16 cellular contexts compared by ENCODE assay signal in the genomic region with DNA sequence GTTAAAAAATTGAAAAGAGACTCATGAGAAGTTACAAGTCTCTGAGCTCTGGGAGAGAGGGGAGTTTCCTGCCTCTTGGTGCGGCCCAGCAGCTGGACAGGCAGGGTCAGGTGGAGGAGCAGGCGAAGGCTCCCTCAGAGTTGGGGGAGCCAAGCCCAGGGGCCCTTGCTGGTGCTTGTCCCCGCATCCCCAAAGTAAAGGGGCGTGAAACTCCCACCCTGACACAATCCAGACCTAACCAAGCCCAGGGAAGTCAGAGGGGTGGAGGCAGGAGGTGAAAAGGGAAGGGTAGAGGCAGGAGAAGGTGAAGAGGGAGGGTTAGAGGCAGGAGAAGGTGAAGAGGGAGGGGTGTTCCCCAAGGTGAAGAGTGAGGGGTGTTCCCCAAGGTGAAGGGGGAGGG.
DNase-seq lines count a peak whose midpoint lies in the region; ATAC-seq and TF ChIP-seq lines count a peak whose summit lies in the region.
"Had no signal": no experiment of that assay in that cellular context is flagged by ENCODE, and none has a peak within 500 bp of the region (broad histone marks: within the 10 kb centered on the region; RNA-seq: fewer than 3 reads in every experiment).

No MANE protein-coding gene starts in this region.

- H3K36me3 ChIP-seq in vagina, result no peaks in the 10 kb centered on the region

- TF ChIP-seq CTCF in coronary artery (IDR thresholded peaks at IDR 0.05), result no peak
- TF ChIP-seq CTCF in osteocyte (IDR thresholded peaks at IDR 0.05), result no peak
- no peak for TF ChIP-seq CTCF in vagina (IDR thresholded peaks at IDR 0.05)
- no peak for TF ChIP-seq CTCF in GM10266 (IDR thresholded peaks at IDR 0.05; ENCODE audit: control insufficient read depth, insufficient read depth, low read depth, missing control alignments)

- ATAC-seq in left lobe of liver, result no peak
- no peak for ATAC-seq in stimulated activated memory B cell treated with anti-CD40 and anti-IgM and Interleukin-4, amounts not matched to agents 10 μg/mL and 1 μg/mL and 100 μg/mL, for 72 hours
- ATAC-seq: CD8-positive, alpha-beta T cell; GM12878 had no signal

- no peaks in the 10 kb centered on the region for H3K36me3 Mint-ChIP-seq in osteocyte (ENCODE audit: unreplicated experiment)
- H3K36me3 Mint-ChIP-seq in stimulated activated memory B cell treated with anti-CD40 and anti-IgM and Interleukin-4, amounts not matched to agents 10 μg/mL and 1 μg/mL and 100 μg/mL, for 72 hours, result no peaks in the 10 kb centered on the region
- H3K36me3 Mint-ChIP-seq: CD4-positive, CD25-positive, alpha-beta regulatory T cell; CD8-positive, alpha-beta T cell had no signal

- H3K4me3 ChIP-seq in coronary artery, result no peak overlapping the region
- no peak overlapping the region for H3K4me3 ChIP-seq in vagina
- H3K4me3 ChIP-seq: GM12878 had no signal

- no peaks in the 10 kb centered on the region for H3K27me3 ChIP-seq in vagina

- H3K4me1 ChIP-seq in vagina, result no peaks in the 10 kb centered on the region
- H3K4me1 ChIP-seq: Caco-2 had no signal

- no peaks in the 10 kb centered on the region for H3K27me3 Mint-ChIP-seq in osteocyte (ENCODE audit: unreplicated experiment)
- no peaks in the 10 kb centered on the region for H3K27me3 Mint-ChIP-seq in stimulated activated memory B cell treated with anti-CD40 and anti-IgM and Interleukin-4, amounts not matched to agents 10 μg/mL and 1 μg/mL and 100 μg/mL, for 72 hours
- H3K27me3 Mint-ChIP-seq: CD4-positive, CD25-positive, alpha-beta regulatory T cell had no signal

- H3K27ac ChIP-seq in coronary artery (no peak overlapping the region), vagina (no peak overlapping the region)

- H3K9me3 ChIP-seq in vagina, result no peaks in the 10 kb centered on the region
- H3K9me3 ChIP-seq: Caco-2 had no signal

- H3K4me3 Mint-ChIP-seq in osteocyte (ENCODE audit: unreplicated experiment), result no peak overlapping the region
- H3K4me3 Mint-ChIP-seq in stimulated activated memory B cell treated with anti-CD40 and anti-IgM and Interleukin-4, amounts not matched to agents 10 μg/mL and 1 μg/mL and 100 μg/mL, for 72 hours, result no peak overlapping the region
- H3K4me3 Mint-ChIP-seq: CD4-positive, CD25-positive, alpha-beta regulatory T cell; CD8-positive, alpha-beta T cell had no signal

- H3K4me1 Mint-ChIP-seq in osteocyte (ENCODE audit: unreplicated experiment), result no peaks in the 10 kb centered on the region
- no peaks in the 10 kb centered on the region for H3K4me1 Mint-ChIP-seq in stimulated activated memory B cell treated with anti-CD40 and anti-IgM and Interleukin-4, amounts not matched to agents 10 μg/mL and 1 μg/mL and 100 μg/mL, for 72 hours
- H3K4me1 Mint-ChIP-seq: CD4-positive, CD25-positive, alpha-beta regulatory T cell had no signal

- TF ChIP-seq POLR2A in vagina (IDR thresholded peaks at IDR 0.05), result no peak

- no peak overlapping the region for H3K27ac Mint-ChIP-seq in osteocyte (ENCODE audit: unreplicated experiment)
- H3K27ac Mint-ChIP-seq in stimulated activated memory B cell treated with anti-CD40 and anti-IgM and Interleukin-4, amounts not matched to agents 10 μg/mL and 1 μg/mL and 100 μg/mL, for 72 hours, result no peak overlapping the region
- H3K27ac Mint-ChIP-seq: CD4-positive, CD25-positive, alpha-beta regulatory T cell; CD8-positive, alpha-beta T cell had no signal

- intact Hi-C loops in vagina (cut with DNase I), result no loop called here

- peaks cover 37% of the 10 kb centered on the region for H3K9me3 Mint-ChIP-seq in osteocyte (ENCODE audit: unreplicated experiment)
- H3K9me3 Mint-ChIP-seq in stimulated activated memory B cell treated with anti-CD40 and anti-IgM and Interleukin-4, amounts not matched to agents 10 μg/mL and 1 μg/mL and 100 μg/mL, for 72 hours, result peaks cover 10% of the 10 kb centered on the region
- H3K9me3 Mint-ChIP-seq: CD8-positive, alpha-beta T cell had no signal

- DNase-seq in coronary artery (ENCODE audit: low spot score) (peak; percentile 17), left lobe of liver (ENCODE audit: low spot score) (peak; percentile 19), osteocyte (ENCODE audit: extremely low spot score, unreplicated experiment) (peak; percentile 49), vagina (ENCODE audit: extremely low spot score in 2 of 2) (peak; percentile 70 to 77), islet precursor cell (no peak), GM10266 (ENCODE audit: extremely low spot score) (no peak)
- DNase-seq: C1 segment of cervical spinal cord; Caco-2; CD4-positive, CD25-positive, alpha-beta regulatory T cell; DMS153; DND-41; GOT3; HCEC 1CT had no signal

Comparison
In these comparisons a context has a peak if more than half of its experiments do, and no peak if none do; other contexts are left out.
1. DNase-seq: peak in coronary artery (single experiment), left lobe of liver (single experiment), osteocyte (single experiment) and vagina (2 of 2); none in islet precursor cell (single experiment) and GM10266 (single experiment).